In genomic region chr18:49811151-49811938, GRCh38 we compare ENCODE assay signal across 11 cellular contexts. TPM values are rescaled to one million over a fixed set of nuclear protein-coding genes. Genes with fewer than 3 reads are reported as not detected.
DNase-seq lines count a peak whose midpoint lies in the region; ATAC-seq lines count a peak whose summit lies in the region.
"Had no signal": no experiment of that assay in that cellular context is flagged by ENCODE, and none has a peak within 500 bp of the region (broad histone marks: within the 10 kb centered on the region; RNA-seq: fewer than 3 reads in every experiment).

No MANE protein-coding gene starts in this region.

- H3K4ac ChIP-seq in mesenchymal stem cell (ENCODE audit: low read depth in 1 of 2, low read length in 2 of 2) = no peak overlapping the region

- H3K27ac Mint-ChIP-seq in CD8-positive, alpha-beta memory T cell = peak overlapping the region in 5 of 8 donors; percentile 3 to 99 (median 58)
- H3K27ac Mint-ChIP-seq in activated naive CD8-positive, alpha-beta T cell treated with anti-CD3 and anti-CD28 coated beads for 36 hours = no peak overlapping the region

- H4K91ac ChIP-seq in mesenchymal stem cell (ENCODE audit: low read length) = no peak overlapping the region

- H3K4me3 ChIP-seq in CD8-positive, alpha-beta memory T cell (ENCODE audit: low read length) = no peak overlapping the region
- H3K4me3 ChIP-seq in HUES64 (ENCODE audit: low read length) = peak overlapping the region; percentile 32; the same call in 1 of the 2 replicates
- H3K4me3 ChIP-seq in mesenchymal stem cell (ENCODE audit: insufficient read depth in 1 of 2, low read depth in 1 of 2, low read length in 2 of 2) = peak overlapping the region in 1 of 2 experiments; percentile 96

- 70% methylated on average over 7 of the region's 7 CpGs for WGBS in HUES64
- WGBS in mesenchymal stem cell = 50% methylated on average over 6 of the region's 7 CpGs

- H3K27me3 ChIP-seq in CD8-positive, alpha-beta memory T cell (ENCODE audit: insufficient read depth, low read length, poor library complexity, severe bottlenecking) = no peaks in the 10 kb centered on the region
- H3K27me3 ChIP-seq in HUES64 (ENCODE audit: insufficient read depth, low read length) (no peaks in the 10 kb centered on the region), mesenchymal stem cell (ENCODE audit: control insufficient read depth in 1 of 2, insufficient read depth in 1 of 2, low read length in 2 of 2) (no peaks in the 10 kb centered on the region)

- no peak overlapping the region for H2BK120ac ChIP-seq in mesenchymal stem cell (ENCODE audit: low read depth, low read length)

- H3K27me3 Mint-ChIP-seq in CD8-positive, alpha-beta memory T cell = no peaks in the 10 kb centered on the region
- no peaks in the 10 kb centered on the region for H3K27me3 Mint-ChIP-seq in activated naive CD8-positive, alpha-beta T cell treated with anti-CD3 and anti-CD28 coated beads for 36 hours

- no peak overlapping the region for H2BK15ac ChIP-seq in mesenchymal stem cell (ENCODE audit: low read depth, poor library complexity, severe bottlenecking)

- no peak overlapping the region for H2AK5ac ChIP-seq in mesenchymal stem cell (ENCODE audit: low read length, severe bottlenecking)

- H4K8ac ChIP-seq in mesenchymal stem cell (ENCODE audit: low read length) = no peak overlapping the region

- H3K4me3 Mint-ChIP-seq in CD8-positive, alpha-beta memory T cell = peak overlapping the region in 4 of 7 donors; percentile 4 to 99 (median 94)
- peak overlapping the region; percentile 2 for H3K4me3 Mint-ChIP-seq in activated naive CD8-positive, alpha-beta T cell treated with anti-CD3 and anti-CD28 coated beads for 36 hours

- DNase-seq in CD8-positive, alpha-beta memory T cell = no peak
- DNase-seq in activated naive CD8-positive, alpha-beta T cell treated with anti-CD3 and anti-CD28 coated beads for 36 hours = no peak
- DNase-seq in mesenchymal stem cell = no peak
- no peak for DNase-seq in putamen (ENCODE audit: low spot score)
- DNase-seq in stimulated activated naive CD4-positive, alpha-beta T cell (lab: John Stamatoyannopoulos, UW) = no peak
- DNase-seq: activated gamma-delta T cell, GDM1, occipital lobe had no signal

- ATAC-seq in HG02763 (IDR thresholded peaks at IDR 0.05; ENCODE audit: unreplicated experiment) (no peak), GM18520 (IDR thresholded peaks at IDR 0.05; ENCODE audit: unreplicated experiment) (no peak)

- H2BK12ac ChIP-seq in mesenchymal stem cell (ENCODE audit: low read length in 2 of 2) = no peak overlapping the region

- no peak overlapping the region for H2AFZ ChIP-seq in mesenchymal stem cell (ENCODE audit: low read depth, low read length)

- no peak overlapping the region for H3K27ac ChIP-seq in CD8-positive, alpha-beta memory T cell (ENCODE audit: low read depth, low read length)
- H3K27ac ChIP-seq in HUES64 (ENCODE audit: low read depth, low read length) = no peak overlapping the region
- H3K27ac ChIP-seq in mesenchymal stem cell (ENCODE audit: low read length, poor library complexity, severe bottlenecking) = peak overlapping the region; percentile 26

- peaks cover 6 to 24% (median 20%) of the 10 kb centered on the region in 3 donors for H3K36me3 Mint-ChIP-seq in CD8-positive, alpha-beta memory T cell
- H3K36me3 Mint-ChIP-seq in activated naive CD8-positive, alpha-beta T cell treated with anti-CD3 and anti-CD28 coated beads for 36 hours = peaks cover 43% of the 10 kb centered on the region

- no peak overlapping the region for H2BK5ac ChIP-seq in mesenchymal stem cell (ENCODE audit: low read depth, low read length, poor library complexity, severe bottlenecking)

- peak overlapping the region; percentile 50 for H3K4me2 ChIP-seq in mesenchymal stem cell (ENCODE audit: low read length, poor library complexity, severe bottlenecking)

- H3K9ac ChIP-seq in HUES64 (ENCODE audit: low read depth, low read length) (no peak overlapping the region), mesenchymal stem cell (ENCODE audit: low read length) (peak overlapping the region; percentile 98)

- peaks cover 53 to 76% (median 76%) of the 10 kb centered on the region in 3 donors for H3K4me1 Mint-ChIP-seq in CD8-positive, alpha-beta memory T cell
- H3K4me1 Mint-ChIP-seq in activated naive CD8-positive, alpha-beta T cell treated with anti-CD3 and anti-CD28 coated beads for 36 hours = peaks cover 33% of the 10 kb centered on the region

- no peak overlapping the region for H3K18ac ChIP-seq in mesenchymal stem cell (ENCODE audit: low read depth in 1 of 2, low read length in 2 of 2)

- POLR2A ChIA-PET in CD8-positive, alpha-beta memory T cell (lab: Charles Lee) = no interaction called here

- H3K9me3 Mint-ChIP-seq in CD8-positive, alpha-beta memory T cell = peaks cover 3 to 17% (median 3%) of the 10 kb centered on the region in 5 donors
- peaks cover 10% of the 10 kb centered on the region for H3K9me3 Mint-ChIP-seq in activated naive CD8-positive, alpha-beta T cell treated with anti-CD3 and anti-CD28 coated beads for 36 hours

- peaks cover 18% of the 10 kb centered on the region for H3K79me1 ChIP-seq in mesenchymal stem cell (replicated peaks; ENCODE audit: low read length, poor library complexity, severe bottlenecking)

- CTCF ChIA-PET in CD8-positive, alpha-beta memory T cell (lab: Charles Lee) = interaction anchor here (0.7 to 1.4 kb wide), 2 partner anchors 17 to 47 kb away, joined by 3 to 6 read pairs; no protein-coding TSS in a partner anchor

- H3K4me1 ChIP-seq in CD8-positive, alpha-beta memory T cell (ENCODE audit: insufficient read depth, low read length) = peaks cover 28% of the 10 kb centered on the region
- H3K4me1 ChIP-seq in HUES64 (ENCODE audit: insufficient read depth, low read length) = peaks cover 17% of the 10 kb centered on the region
- peaks cover 2% of the 10 kb centered on the region for H3K4me1 ChIP-seq in mesenchymal stem cell (ENCODE audit: control insufficient read depth, insufficient read depth, low read depth, low read length)

- H3K9me3 ChIP-seq in CD8-positive, alpha-beta memory T cell (ENCODE audit: low read length) = no peaks in the 10 kb centered on the region
- H3K9me3 ChIP-seq in HUES64 (ENCODE audit: insufficient read depth, low read depth, low read length) (peaks cover 23% of the 10 kb centered on the region), mesenchymal stem cell (ENCODE audit: control insufficient read depth, low read length) (peaks cover 4% of the 10 kb centered on the region)

- no peak overlapping the region for H3K23ac ChIP-seq in mesenchymal stem cell (ENCODE audit: low read length in 2 of 2)

- no peaks in the 10 kb centered on the region for H3K36me3 ChIP-seq in CD8-positive, alpha-beta memory T cell (ENCODE audit: insufficient read depth, low read length)
- peaks cover 13% of the 10 kb centered on the region for H3K36me3 ChIP-seq in HUES64 (ENCODE audit: insufficient read depth, low read length)
- no peaks in the 10 kb centered on the region for H3K36me3 ChIP-seq in mesenchymal stem cell (ENCODE audit: control insufficient read depth in 1 of 2, insufficient read depth in 2 of 2, low read depth in 1 of 2, low read length in 2 of 2)

- H3K14ac ChIP-seq in mesenchymal stem cell (ENCODE audit: low read length in 2 of 2) = no peak overlapping the region

RNA-seq across cellular contexts. Expression of gene ACAA2, which starts 2.0 kb away (rescaled TPM):
- total RNA-seq in CD8-positive, alpha-beta memory T cell = 10 to 100 TPM; 72.2 to 72.4 TPM
- 100 TPM for polyA plus RNA-seq in CD8-positive, alpha-beta memory T cell
- polyA plus RNA-seq in HUES64 (2013, experiment 1 of 2) = 100 TPM
- 91.9 TPM for polyA plus RNA-seq in HUES64 (2013, experiment 2 of 2)
- total RNA-seq in activated naive CD8-positive, alpha-beta T cell treated with anti-CD3 and anti-CD28 coated beads for 36 hours = 10 to 100 TPM; 76.3 to 80.3 TPM
- polyA plus RNA-seq in mesenchymal stem cell (2013, experiment 1 of 2) = 34.3 TPM
- 35.9 TPM for polyA plus RNA-seq in mesenchymal stem cell (2013, experiment 2 of 2)
